Comparison of ENCODE assay signal across 18 cellular contexts in genomic region chr15:92653366-92653765, GRCh38. TPM values are rescaled to one million over a fixed set of nuclear protein-coding genes. Genes with fewer than 3 reads are reported as not detected.
A peak's percentile ranks its signal among the peaks of the same experiment; 100 is the strongest.
DNase-seq lines count a peak whose midpoint lies in the region; ATAC-seq and TF ChIP-seq lines count a peak whose summit lies in the region.
"Had no signal": no experiment of that assay in that cellular context is flagged by ENCODE, and none has a peak within 500 bp of the region (broad histone marks: within the 10 kb centered on the region; RNA-seq: fewer than 3 reads in every experiment).

No MANE protein-coding gene starts in this region.

- TF ChIP-seq CTCF in CD4-positive, alpha-beta T cell (IDR thresholded peaks at IDR 0.05) = no peak
- TF ChIP-seq CTCF in PC-9 (conservative IDR thresholded peaks at IDR 0.05) = no peak
- no peak for TF ChIP-seq CTCF in esophagus muscularis mucosa (IDR thresholded peaks at IDR 0.05)
- no peak for TF ChIP-seq CTCF in neural crest cell (conservative IDR thresholded peaks at IDR 0.05)
- no peak for TF ChIP-seq CTCF in osteoblast (IDR thresholded peaks at IDR 0.05; ENCODE audit: extremely low read depth, low read depth, low read length)

- peaks cover 75% of the 10 kb centered on the region for H3K4me1 ChIP-seq in PC-9 (replicated peaks; ENCODE audit: insufficient read depth)
- peaks cover 32 to 78% (median 54%) of the 10 kb centered on the region in 4 donors for H3K4me1 ChIP-seq in esophagus muscularis mucosa
- no peaks in the 10 kb centered on the region for H3K4me1 ChIP-seq in osteoblast (ENCODE audit: insufficient read depth, low read length)

- no peaks in the 10 kb centered on the region for H4K20me1 ChIP-seq in PC-9 (ENCODE audit: insufficient read depth)
- no peaks in the 10 kb centered on the region for H4K20me1 ChIP-seq in osteoblast (ENCODE audit: insufficient read depth, low read length)

- CTCF ChIA-PET in CD4-positive, alpha-beta T cell (lab: Charles Lee) = interaction anchor here (1.2 kb wide), 1 partner anchor 10 kb away, joined by 4 read pairs; no protein-coding TSS in a partner anchor
- CTCF ChIA-PET in PC-9 (lab: Charles Lee) = no interaction called here

- WGBS in esophagus muscularis mucosa = 86% methylated on average over 5 of the region's 5 CpGs

- intact Hi-C loops in CD4-positive, alpha-beta T cell (cut with DNase I, micrococcal nuclease) = no loop called here
- intact Hi-C loops in PC-9 (cut with micrococcal nuclease; ENCODE audit: unreplicated experiment) (loop anchor here (10.0 kb wide), 1 partner anchor 1199 kb away; no protein-coding TSS in a partner anchor), esophagus muscularis mucosa (cut with DNase I) (no loop called here)

- POLR2A ChIA-PET in CD4-positive, alpha-beta T cell (lab: Charles Lee) = no interaction called here
- POLR2A ChIA-PET in PC-9 (lab: Charles Lee; ENCODE audit: unreplicated experiment) = no interaction called here

- peaks cover 25% of the 10 kb centered on the region for H3K27me3 ChIP-seq in CD4-positive, alpha-beta T cell (ENCODE audit: control insufficient read depth, insufficient read depth, low read length)
- H3K27me3 ChIP-seq in PC-9 (ENCODE audit: insufficient read depth, low read depth) (no peaks in the 10 kb centered on the region), esophagus muscularis mucosa (no peaks in the 10 kb centered on the region), osteoblast (ENCODE audit: insufficient read depth, low read length) (peaks cover 18% of the 10 kb centered on the region)
- H3K27me3 ChIP-seq: gastrocnemius medialis, SJCRH30 had no signal

- H3K36me3 ChIP-seq in PC-9 (ENCODE audit: low read depth) = peaks cover 41% of the 10 kb centered on the region
- H3K36me3 ChIP-seq in esophagus muscularis mucosa = no peaks in the 10 kb centered on the region
- H3K36me3 ChIP-seq in osteoblast (ENCODE audit: insufficient read depth, low read length) = no peaks in the 10 kb centered on the region
- H3K36me3 ChIP-seq: gastrocnemius medialis, SJCRH30, spleen had no signal

- DNase-seq in CD4-positive, alpha-beta T cell = no peak
- DNase-seq in PC-9 (no peak), esophagus muscularis mucosa (ENCODE audit: extremely low spot score) (no peak), neural crest cell (ENCODE audit: low read depth, low spot score) (no peak), NCI-H2107 treated with DMSO at 0.1 percent for 48 hours (lab: John Stamatoyannopoulos, UW; ENCODE audit: unreplicated experiment) (no peak), KG1 (lab: John Stamatoyannopoulos, UW) (no peak), osteoblast (ENCODE audit: insufficient read length, low spot score, missing footprints) (no peak)
- DNase-seq: activated CD8-positive, alpha-beta T cell treated with anti-CD3 and anti-CD28 coated beads for 36 hours; activated T-cell treated with anti-CD3 and anti-CD28 coated beads, Interleukin-2, amount 50 U/mL, for 72 hours; cortex of kidney; gastrocnemius medialis; HCEC 1CT; spleen had no signal

- peaks cover 11% of the 10 kb centered on the region for H3K4me1 Mint-ChIP-seq in CD4-positive, alpha-beta T cell (ENCODE audit: low read depth)
- H3K4me1 Mint-ChIP-seq in neural crest cell = peaks cover 14% of the 10 kb centered on the region

- no peak for TF ChIP-seq EP300 in esophagus muscularis mucosa (IDR thresholded peaks at IDR 0.05)

- no peak overlapping the region for H3K27ac ChIP-seq in CD4-positive, alpha-beta T cell (ENCODE audit: low read depth, low read length)
- H3K27ac ChIP-seq in PC-9 = peak overlapping the region; percentile 85
- peak overlapping the region; percentile 46 to 87 (median 78) for H3K27ac ChIP-seq in esophagus muscularis mucosa (replicated peaks in 1 of 4)
- no peak overlapping the region for H3K27ac ChIP-seq in osteoblast (ENCODE audit: low read depth, low read length)
- H3K27ac ChIP-seq: SJCRH30, spleen had no signal

- H3K9me2 ChIP-seq in PC-9 (ENCODE audit: insufficient read depth) = no peaks in the 10 kb centered on the region

- H3K27ac Mint-ChIP-seq in CD4-positive, alpha-beta T cell = no peak overlapping the region
- H3K27ac Mint-ChIP-seq in neural crest cell (ENCODE audit: unreplicated experiment) = no peak overlapping the region
- H3K27ac Mint-ChIP-seq: activated CD8-positive, alpha-beta T cell treated with anti-CD3 and anti-CD28 coated beads for 36 hours; activated naive CD4-positive, alpha-beta T cell treated with anti-CD3 and anti-CD28 coated beads, Interleukin-2, amount 50 U/mL, for 72 hours; activated T-cell treated with anti-CD3 and anti-CD28 coated beads, Interleukin-2, amount 50 U/mL, for 72 hours; T-helper 1 cell treated with Interleukin-12 subunit alpha and Interleukin-12 subunit beta and Interleukin-4 antibody, amounts not matched to agents 30 μg/mL and 1 μg/mL, for 36 hours; WTC11 had no signal

- peaks cover 36% of the 10 kb centered on the region for H3F3A ChIP-seq in PC-9 (ENCODE audit: insufficient read depth, low read depth)

- BruUV-seq in PC-9 (replicated peaks; lab: Mats Ljungman, UMichigan) = no TSS peak

- no peaks in the 10 kb centered on the region for H3K36me3 Mint-ChIP-seq in CD4-positive, alpha-beta T cell (ENCODE audit: low read depth)
- peaks cover 10% of the 10 kb centered on the region for H3K36me3 Mint-ChIP-seq in neural crest cell (ENCODE audit: low read depth)

- H3K9me3 ChIP-seq in CD4-positive, alpha-beta T cell (ENCODE audit: control insufficient read depth, low read length) = no peaks in the 10 kb centered on the region
- H3K9me3 ChIP-seq in PC-9 (ENCODE audit: insufficient read depth, low read depth) = no peaks in the 10 kb centered on the region
- H3K9me3 ChIP-seq in esophagus muscularis mucosa = no peaks in the 10 kb centered on the region
- no peaks in the 10 kb centered on the region for H3K9me3 ChIP-seq in osteoblast (ENCODE audit: low read depth, low read length)
- H3K9me3 ChIP-seq: gastrocnemius medialis had no signal

- peak overlapping the region; percentile 55 for H3K4me3 ChIP-seq in PC-9
- H3K4me3 ChIP-seq in esophagus muscularis mucosa = peak overlapping the region in 1 of 4 donors; percentile 76
- H3K4me3 ChIP-seq in osteoblast (ENCODE audit: insufficient read depth, low read length) = no peak overlapping the region
- H3K4me3 ChIP-seq: SJCRH30 had no signal

- H3K79me2 ChIP-seq in PC-9 (ENCODE audit: low read depth) (peaks cover 82% of the 10 kb centered on the region), osteoblast (ENCODE audit: insufficient read depth, low read length) (no peaks in the 10 kb centered on the region)

- H2AFZ ChIP-seq in PC-9 = no peak overlapping the region
- H2AFZ ChIP-seq in osteoblast (ENCODE audit: low read length) = no peak overlapping the region

- ATAC-seq in CD4-positive, alpha-beta T cell (ENCODE audit: poor library complexity) = no peak
- no peak for ATAC-seq in GM21825 (IDR thresholded peaks at IDR 0.05; ENCODE audit: unreplicated experiment)
- ATAC-seq: activated CD8-positive, alpha-beta T cell treated with anti-CD3 and anti-CD28 coated beads for 36 hours; activated naive CD4-positive, alpha-beta T cell treated with anti-CD3 and anti-CD28 coated beads, Interleukin-2, amount 50 U/mL, for 72 hours; activated T-cell treated with anti-CD3 and anti-CD28 coated beads, Interleukin-2, amount 50 U/mL, for 72 hours; gastrocnemius medialis had no signal

- no peak for TF ChIP-seq POLR2A in esophagus muscularis mucosa (IDR thresholded peaks at IDR 0.05; ENCODE audit: low read depth)

- peak overlapping the region; percentile 56 for H3K4me3 Mint-ChIP-seq in CD4-positive, alpha-beta T cell
- H3K4me3 Mint-ChIP-seq in neural crest cell = peak overlapping the region; percentile 89
- H3K4me3 Mint-ChIP-seq: activated CD8-positive, alpha-beta T cell treated with anti-CD3 and anti-CD28 coated beads for 36 hours; T-helper 1 cell treated with Interleukin-12 subunit alpha and Interleukin-12 subunit beta and Interleukin-4 antibody, amounts not matched to agents 30 μg/mL and 1 μg/mL, for 36 hours; WTC11 had no signal

- peak overlapping the region; percentile 89 for H3K4me2 ChIP-seq in PC-9
- H3K4me2 ChIP-seq in osteoblast (ENCODE audit: insufficient read depth, low read length) = no peak overlapping the region

- H3K9me3 Mint-ChIP-seq in CD4-positive, alpha-beta T cell = no peaks in the 10 kb centered on the region
- H3K9me3 Mint-ChIP-seq in neural crest cell = peaks cover 3% of the 10 kb centered on the region
- H3K9me3 Mint-ChIP-seq: activated CD8-positive, alpha-beta T cell treated with anti-CD3 and anti-CD28 coated beads for 36 hours had no signal

- peaks cover 46% of the 10 kb centered on the region for H3K27me3 Mint-ChIP-seq in CD4-positive, alpha-beta T cell
- H3K27me3 Mint-ChIP-seq in neural crest cell (ENCODE audit: low read depth) = peaks cover 42% of the 10 kb centered on the region

RNA-seq across cellular contexts. Expression of gene FAM174B, which starts 2.2 kb away (rescaled TPM):
- total RNA-seq in CD4-positive, alpha-beta T cell = 1 to 10 TPM; 3.4 to 3.6 TPM
- 77.5 and 90.3 TPM in 2 replicates for total RNA-seq in PC-9 (2021)
- total RNA-seq in esophagus muscularis mucosa = 10 to 100 TPM in 2 of 4 donors, 1 to 10 TPM in 2; 7.5 to 15.2 (median 9.9) TPM
- 10.6 and 12.1 TPM in 2 replicates for total RNA-seq in neural crest cell
- total RNA-seq in osteoblast = 2.1 and 5.1 TPM in 2 replicates

Comparison
In these comparisons a context has a peak if more than half of its experiments do, and no peak if none do; other contexts are left out.
1. H3K27ac ChIP-seq: peak in PC-9 (single experiment) and esophagus muscularis mucosa (4 of 4); none in CD4-positive, alpha-beta T cell (single experiment) and osteoblast (single experiment).